Comparison of ENCODE assay signal across 22 cellular contexts in genomic region chr7:78148166-78148894, GRCh38.
DNase-seq lines count a peak whose midpoint lies in the region; ATAC-seq, FAIRE-seq and TF ChIP-seq lines count a peak whose summit lies in the region.
"Had no signal": no experiment of that assay in that cellular context is flagged by ENCODE, and none has a peak within 500 bp of the region (broad histone marks: within the 10 kb centered on the region; RNA-seq: fewer than 3 reads in every experiment).

No MANE protein-coding gene starts in this region.

- H4K5ac ChIP-seq in IMR-90 (ENCODE audit: low read depth, low read length) = no peak overlapping the region

- H3K4me2 ChIP-seq in IMR-90 (ENCODE audit: low read depth, low read length) (no peak overlapping the region), astrocyte (ENCODE audit: low read length) (no peak overlapping the region)
- H3K4me2 ChIP-seq: KMS-11 had no signal

- no peak overlapping the region for H3K27ac Mint-ChIP-seq in astrocyte (ENCODE audit: unreplicated experiment)

- 0 out of 2 replicates have a peak overlapping the region, but pooled peaks have one; percentile 59 for H2BK20ac ChIP-seq in IMR-90 (ENCODE audit: low read depth, low read length)

- no peak overlapping the region for H2BK5ac ChIP-seq in IMR-90 (ENCODE audit: low read depth, low read length, poor library complexity, severe bottlenecking)

- H3K4me3 Mint-ChIP-seq in astrocyte (ENCODE audit: unreplicated experiment) = no peak overlapping the region

- no TSS peak for BruUV-seq in IMR-90 (replicated peaks; lab: Mats Ljungman, UMichigan)

- H4K20me1 ChIP-seq in IMR-90 (ENCODE audit: insufficient read depth, low read length) (no peaks in the 10 kb centered on the region), astrocyte (ENCODE audit: insufficient read depth, low read length) (no peaks in the 10 kb centered on the region)

- no CpG with 5 or more reads among the region's 1 CpG for WGBS in IMR-90 (ENCODE audit: extremely low coverage in 2 of 2, insufficient read length in 1 of 2), 2 experiments

- CTCF ChIA-PET in IMR-90 (lab: Yijun Ruan, JAX) = interaction anchor here (1.0 kb wide), 1 partner anchor 14 kb away, joined by 3 read pairs; no protein-coding TSS in a partner anchor

- in situ Hi-C loops in IMR-90 (cut with MboI; ENCODE audit: low sequenced_read_pairs) = loop anchor here (25.0 kb wide), 1 partner anchor 789 kb away; no protein-coding TSS in a partner anchor

- H3K27me3 ChIP-seq in IMR-90 (ENCODE audit: control insufficient read depth, insufficient read depth, low read length) (no peaks in the 10 kb centered on the region), astrocyte (ENCODE audit: insufficient read depth, low read length) (no peaks in the 10 kb centered on the region)

- no peak overlapping the region for H3K4ac ChIP-seq in IMR-90 (ENCODE audit: low read depth, low read length)

- H3K14ac ChIP-seq in IMR-90 (replicated peaks; ENCODE audit: low read depth, low read length) = no peak overlapping the region

- intact Hi-C loops in IMR-90 (cut with micrococcal nuclease) = no loop called here

- H2BK120ac ChIP-seq in IMR-90 (ENCODE audit: low read depth, low read length) = no peak overlapping the region; the same call in 1 of the 2 replicates

- H3K36me3 Mint-ChIP-seq in astrocyte (ENCODE audit: low read depth, unreplicated experiment) = no peaks in the 10 kb centered on the region

- H2AFZ ChIP-seq in IMR-90 (replicated peaks; ENCODE audit: low read length, poor library complexity) (no peak overlapping the region), astrocyte (ENCODE audit: low read depth, low read length) (no peak overlapping the region)

- no peaks in the 10 kb centered on the region for H3K79me1 ChIP-seq in IMR-90 (ENCODE audit: low read depth in 1 of 2, low read length in 2 of 2)

- H3K9me1 ChIP-seq in IMR-90 (ENCODE audit: insufficient read depth, low read length) = peaks cover 8% of the 10 kb centered on the region; the same call in 1 of the 2 replicates

- TF ChIP-seq RAD21 in IMR-90 (IDR thresholded peaks at IDR 0.05; ENCODE audit: low read length) = no peak

- H3K4me1 ChIP-seq in IMR-90 (ENCODE audit: control insufficient read depth, insufficient read depth, low read length) (peaks cover 10% of the 10 kb centered on the region), astrocyte (ENCODE audit: insufficient read depth, low read length) (peaks cover 14% of the 10 kb centered on the region)
- H3K4me1 ChIP-seq: SJSA1 had no signal

- DNase-seq in IMR-90 = peak; percentile 41
- peak; percentile 51 for DNase-seq in NCI-H82 (lab: John Stamatoyannopoulos, UW)
- peak; percentile 33 for DNase-seq in astrocyte (ENCODE audit: low read depth)
- DNase-seq in kidney tubule cell (ENCODE audit: low spot score) = peak; percentile 44
- no peak for DNase-seq in NCI-H226
- no peak for DNase-seq in COLO668 (lab: John Stamatoyannopoulos, UW; ENCODE audit: unreplicated experiment)
- DNase-seq: ACHN, C1 segment of cervical spinal cord, DND-41, MM.1S, NCI-H1092, NCI-H1436 treated with DMSO at 0.1 percent for 48 hours, NCI-H2029 treated with DMSO at 0.1 percent for 48 hours, NCI-H510A treated with DMSO at 0.1 percent for 48 hours, SW 1271, T-helper 2 cell had no signal

- FAIRE-seq in astrocyte (lab: Jason Lieb, UNC) = peak; percentile 34

- H3K23ac ChIP-seq in IMR-90 (ENCODE audit: low read depth, low read length) = no peak overlapping the region

- no peak overlapping the region for H3K56ac ChIP-seq in IMR-90 (ENCODE audit: extremely low read depth, insufficient read depth, low read length)

- ATAC-seq in IMR-90 (ENCODE audit: low read depth) (no peak), GM18505 (IDR thresholded peaks at IDR 0.05; ENCODE audit: unreplicated experiment) (no peak), HG02610 (IDR thresholded peaks at IDR 0.05; ENCODE audit: unreplicated experiment) (no peak)
- ATAC-seq: Panc1 had no signal

- H3K9ac ChIP-seq in IMR-90 (ENCODE audit: low read depth, low read length) (no peak overlapping the region), astrocyte (ENCODE audit: low read length) (no peak overlapping the region)
- H3K9ac ChIP-seq: KMS-11 had no signal

- TF ChIP-seq POLR2A in IMR-90 (IDR thresholded peaks at IDR 0.05; ENCODE audit: low read depth, low read length) (no peak), GM18505 (IDR thresholded peaks at IDR 0.05; ENCODE audit: borderline replicate concordance, extremely low read depth, insufficient read depth, insufficient read length) (no peak)

- H2AK9ac ChIP-seq in IMR-90 (replicated peaks; ENCODE audit: low read depth, low read length, poor library complexity) = no peak overlapping the region

- no peak overlapping the region for H4K8ac ChIP-seq in IMR-90 (ENCODE audit: low read depth in 2 of 2, low read length in 2 of 2)

- H3K9me3 Mint-ChIP-seq in astrocyte (ENCODE audit: unreplicated experiment) = no peaks in the 10 kb centered on the region

- H3K4me1 Mint-ChIP-seq in astrocyte (ENCODE audit: low read depth, unreplicated experiment) = peaks cover 21% of the 10 kb centered on the region

- no peak overlapping the region for H4K91ac ChIP-seq in IMR-90 (ENCODE audit: insufficient read depth, low read depth, low read length)

- peak overlapping the region; percentile 86 for H3K18ac ChIP-seq in IMR-90 (ENCODE audit: low read depth, low read length)

- no peak overlapping the region for H2BK15ac ChIP-seq in IMR-90 (ENCODE audit: low read depth, low read length)

- TF ChIP-seq CTCF in IMR-90 (conservative IDR thresholded peaks at IDR 0.05; ENCODE audit: low read depth, low read length) (no peak), astrocyte (IDR thresholded peaks at IDR 0.05; ENCODE audit: insufficient read depth, low read depth, low read length) (no peak)

- H3K36me3 ChIP-seq in IMR-90 (ENCODE audit: control insufficient read depth, insufficient read depth, low read length) (no peaks in the 10 kb centered on the region), astrocyte (ENCODE audit: insufficient read depth, low read length) (no peaks in the 10 kb centered on the region)
- H3K36me3 ChIP-seq: HAP-1, SJSA1 had no signal

- peak overlapping the region; percentile 88; the same call in 1 of the 2 replicates for H2AK5ac ChIP-seq in IMR-90 (ENCODE audit: low read depth, low read length)

- H3K9me3 ChIP-seq in IMR-90 (ENCODE audit: control insufficient read depth, insufficient read depth, low read length) (no peaks in the 10 kb centered on the region), astrocyte (ENCODE audit: insufficient read depth, low read depth, low read length) (no peaks in the 10 kb centered on the region)
- H3K9me3 ChIP-seq: HAP-1 had no signal

- H3K79me2 ChIP-seq in astrocyte (ENCODE audit: insufficient read depth, low read length) = no peaks in the 10 kb centered on the region

- H3K27ac ChIP-seq in IMR-90 (ENCODE audit: insufficient read depth, low read length) (no peak overlapping the region), astrocyte (ENCODE audit: low read depth, low read length) (no peak overlapping the region)
- H3K27ac ChIP-seq: KMS-11, SJSA1 had no signal

- H3K27me3 Mint-ChIP-seq in astrocyte (ENCODE audit: low read depth, unreplicated experiment) = no peaks in the 10 kb centered on the region

- dilution Hi-C loops in IMR-90 (cut with HindIII; ENCODE audit: low sequenced_read_pairs, unreplicated experiment) = no loop called here

- no peak overlapping the region for H3K4me3 ChIP-seq in IMR-90 (ENCODE audit: insufficient read depth, low read depth, low read length)
- no peak overlapping the region for H3K4me3 ChIP-seq in astrocyte (ENCODE audit: insufficient read depth, low read depth, low read length)
- H3K4me3 ChIP-seq: HAP-1, SJSA1 had no signal

- POLR2A ChIA-PET in IMR-90 (lab: Charles Lee; ENCODE audit: unreplicated experiment) = no interaction called here

TF ChIP-seq in IMR-90, 13 proteins besides CTCF, POLR2A, EP300 and RAD21:
- TF ChIP-seq CEBPB (IDR thresholded peaks at IDR 0.05; ENCODE audit: low read depth, low read length) (no peak), ELK1 (IDR thresholded peaks at IDR 0.05; ENCODE audit: borderline replicate concordance, low read depth, low read length) (no peak), MXI1 (IDR thresholded peaks at IDR 0.05; ENCODE audit: borderline replicate concordance, low read depth, low read length) (no peak), SMC3 (IDR thresholded peaks at IDR 0.05; ENCODE audit: low read depth, low read length) (no peak), RFX5 (IDR thresholded peaks at IDR 0.05; ENCODE audit: low read depth, low read length) (no peak), NFE2L2 (IDR thresholded peaks at IDR 0.05; ENCODE audit: low read depth, low read length) (no peak), MAFK (IDR thresholded peaks at IDR 0.05; ENCODE audit: low read depth, low read length) (no peak), FOS (IDR thresholded peaks at IDR 0.05; ENCODE audit: low read depth, low read length) (no peak), BHLHE40 (IDR thresholded peaks at IDR 0.05; ENCODE audit: low read depth, low read length) (no peak), CHD1 (IDR thresholded peaks at IDR 0.05; ENCODE audit: low read depth, low read length) (no peak), USF2 (IDR thresholded peaks at IDR 0.05; ENCODE audit: low read depth, low read length) (no peak), RCOR1 (IDR thresholded peaks at IDR 0.05; ENCODE audit: insufficient replicate concordance, low read length) (no peak), MAZ (IDR thresholded peaks at IDR 0.05; ENCODE audit: borderline replicate concordance, low read depth, low read length) (no peak)

Comparison
In these comparisons a context has a peak if more than half of its experiments do, and no peak if none do; other contexts are left out.
1. DNase-seq: peak in IMR-90 (single experiment), NCI-H82 (single experiment), astrocyte (single experiment) and kidney tubule cell (single experiment); none in NCI-H226 (single experiment) and COLO668 (single experiment).